9 cellular contexts compared by ENCODE assay signal in the genomic region with DNA sequence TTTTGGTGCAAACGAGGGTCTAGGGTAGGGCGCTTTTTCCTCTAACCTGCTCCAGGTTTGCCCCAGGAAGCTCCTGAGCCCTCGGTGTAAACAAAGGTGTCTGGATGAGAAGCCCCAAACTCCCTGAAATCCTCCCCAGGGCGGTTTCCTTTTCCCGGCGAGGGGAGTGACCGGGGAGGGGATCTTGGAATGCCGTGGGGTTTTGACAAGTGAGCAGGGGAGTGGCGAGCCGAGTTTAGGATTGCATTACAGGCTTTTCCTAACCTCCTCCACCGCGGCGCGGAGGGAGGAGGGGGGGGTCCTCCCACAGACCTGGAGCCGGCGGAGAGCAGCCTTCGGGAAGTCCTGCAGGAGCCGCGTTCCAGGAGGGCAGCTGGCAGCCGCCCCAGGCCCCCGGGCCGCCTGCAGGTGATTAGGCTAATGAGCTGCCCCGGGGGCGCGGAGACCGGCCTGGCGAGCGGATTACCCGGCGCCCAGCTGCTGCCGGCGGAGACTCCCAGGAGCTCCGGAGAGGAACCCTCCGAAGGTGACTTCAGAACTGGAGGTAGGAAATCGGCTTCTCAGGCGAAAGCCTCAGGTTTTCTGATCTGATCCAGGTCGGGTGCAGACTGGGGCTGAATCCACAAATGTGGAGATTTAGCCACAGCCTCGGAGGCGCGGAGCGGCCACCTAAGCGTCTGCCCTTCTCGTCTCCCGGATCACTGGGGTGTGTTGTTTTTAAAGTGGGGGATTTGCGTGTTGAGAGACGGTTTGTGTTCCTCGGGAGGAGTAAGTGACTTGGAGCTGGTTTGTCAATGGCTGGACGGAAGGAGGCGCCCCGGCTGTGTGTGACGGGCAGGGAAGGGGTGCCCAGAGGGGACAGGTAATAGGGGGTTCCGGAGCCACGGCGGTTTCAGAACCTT.
DNase-seq lines count a peak whose midpoint lies in the region; ATAC-seq, FAIRE-seq and TF ChIP-seq lines count a peak whose summit lies in the region.
"Had no signal": no experiment of that assay in that cellular context is flagged by ENCODE, and none has a peak within 500 bp of the region (broad histone marks: within the 10 kb centered on the region; RNA-seq: fewer than 3 reads in every experiment).

No MANE protein-coding gene starts in this region.

- peak overlapping the region; percentile 83 for H3K9ac ChIP-seq in astrocyte (ENCODE audit: low read length)

- no peaks in the 10 kb centered on the region for H3K36me3 ChIP-seq in CD8-positive, alpha-beta T cell (ENCODE audit: insufficient read depth, low read length)
- no peaks in the 10 kb centered on the region for H3K36me3 ChIP-seq in astrocyte (ENCODE audit: insufficient read depth, low read length)

- H3K4me3 Mint-ChIP-seq in CD8-positive, alpha-beta T cell, result peak overlapping the region; percentile 80
- H3K4me3 Mint-ChIP-seq in astrocyte (ENCODE audit: unreplicated experiment) (peak overlapping the region; percentile 95), progenitor cell of endocrine pancreas (ENCODE audit: low read depth) (peak overlapping the region; percentile 81)

- no peak for TF ChIP-seq CTCF in CD8-positive, alpha-beta T cell (IDR thresholded peaks at IDR 0.05)
- TF ChIP-seq CTCF in astrocyte (IDR thresholded peaks at IDR 0.05; ENCODE audit: insufficient read depth, low read depth, low read length), result peak; percentile 15
- no peak for TF ChIP-seq CTCF in progenitor cell of endocrine pancreas (IDR thresholded peaks at IDR 0.05; ENCODE audit: unreplicated experiment)

- H3K9me3 ChIP-seq in CD8-positive, alpha-beta T cell (ENCODE audit: low read length), result no peaks in the 10 kb centered on the region
- H3K9me3 ChIP-seq in astrocyte (ENCODE audit: insufficient read depth, low read depth, low read length), result peaks cover 4% of the 10 kb centered on the region

- H3K27ac ChIP-seq in CD8-positive, alpha-beta T cell (ENCODE audit: low read depth, low read length), result no peak overlapping the region
- H3K27ac ChIP-seq in astrocyte (ENCODE audit: low read depth, low read length), result no peak overlapping the region

- H3K4me1 ChIP-seq in CD8-positive, alpha-beta T cell (ENCODE audit: insufficient read depth, low read length), result peaks cover 15% of the 10 kb centered on the region
- peaks cover 21% of the 10 kb centered on the region for H3K4me1 ChIP-seq in astrocyte (ENCODE audit: insufficient read depth, low read length)

- H3K4me2 ChIP-seq in astrocyte (ENCODE audit: low read length), result peak overlapping the region; percentile 100

- H3K9me3 Mint-ChIP-seq in CD8-positive, alpha-beta T cell, result peaks cover 12% of the 10 kb centered on the region
- H3K9me3 Mint-ChIP-seq in astrocyte (ENCODE audit: unreplicated experiment), result peaks cover 8% of the 10 kb centered on the region
- peaks cover 12% of the 10 kb centered on the region for H3K9me3 Mint-ChIP-seq in progenitor cell of endocrine pancreas (ENCODE audit: low read depth)

- no peaks in the 10 kb centered on the region for H3K27me3 ChIP-seq in CD8-positive, alpha-beta T cell (ENCODE audit: insufficient read depth, low read length)
- no peaks in the 10 kb centered on the region for H3K27me3 ChIP-seq in astrocyte (ENCODE audit: insufficient read depth, low read length)

- no peak for FAIRE-seq in astrocyte (lab: Jason Lieb, UNC)

- peaks cover 11% of the 10 kb centered on the region for H3K36me3 Mint-ChIP-seq in CD8-positive, alpha-beta T cell
- H3K36me3 Mint-ChIP-seq in astrocyte (ENCODE audit: low read depth, unreplicated experiment) (peaks cover 12% of the 10 kb centered on the region), progenitor cell of endocrine pancreas (ENCODE audit: insufficient read depth) (peaks cover 7% of the 10 kb centered on the region)

- H2AFZ ChIP-seq in astrocyte (ENCODE audit: low read depth, low read length), result peak overlapping the region; percentile 95

- intact Hi-C loops in CD8-positive, alpha-beta T cell (cut with DNase I, micrococcal nuclease), result loop anchor here in 1 of 2 experiments (1.0 to 10.0 kb wide), 3 partner anchors 12 to 238 kb away; no protein-coding TSS in a partner anchor

- CTCF ChIA-PET in CD8-positive, alpha-beta T cell (lab: Charles Lee), result interaction anchor here (0.8 to 2.7 kb wide), 9 partner anchors 12 to 238 kb away, joined by 3 to 21 read pairs (median 4); no protein-coding TSS in a partner anchor

- no peaks in the 10 kb centered on the region for H3K79me2 ChIP-seq in astrocyte (ENCODE audit: insufficient read depth, low read length)

- H3K27ac Mint-ChIP-seq in CD8-positive, alpha-beta T cell, result peak overlapping the region; percentile 64
- H3K27ac Mint-ChIP-seq in astrocyte (ENCODE audit: unreplicated experiment), result peak overlapping the region; percentile 64
- peak overlapping the region; percentile 65 for H3K27ac Mint-ChIP-seq in progenitor cell of endocrine pancreas

- ATAC-seq in CD8-positive, alpha-beta T cell, result peak; percentile 31
- ATAC-seq: HCT116 had no signal

- POLR2A ChIA-PET in CD8-positive, alpha-beta T cell (lab: Charles Lee), result interaction anchor here (0.6 to 3.8 kb wide), 2 partner anchors 12 to 240 kb away, joined by 3 to 24 read pairs; no protein-coding TSS in a partner anchor

- peak in 2 of 7 experiments; percentile 39 to 68 for DNase-seq in CD8-positive, alpha-beta T cell
- peak; percentile 81 for DNase-seq in NCI-H524 treated with DMSO at 0.1 percent for 48 hours (lab: John Stamatoyannopoulos, UW)
- peak; percentile 47 for DNase-seq in astrocyte (ENCODE audit: low read depth)
- DNase-seq in hepatic stellate cell (ENCODE audit: low spot score), result peak; percentile 17
- peak; percentile 43 for DNase-seq in progenitor cell of endocrine pancreas (ENCODE audit: low spot score, unreplicated experiment)
- no peak for DNase-seq in NCI-H510A (lab: John Stamatoyannopoulos, UW)
- DNase-seq in NCI-H2107 treated with DMSO at 0.1 percent for 48 hours (lab: John Stamatoyannopoulos, UW; ENCODE audit: unreplicated experiment), result no peak
- DNase-seq in NOMO-1 (lab: John Stamatoyannopoulos, UW; ENCODE audit: unreplicated experiment in 2 of 2), result no peak

- peaks cover 27% of the 10 kb centered on the region for H3K4me1 Mint-ChIP-seq in CD8-positive, alpha-beta T cell (ENCODE audit: low read depth)
- H3K4me1 Mint-ChIP-seq in astrocyte (ENCODE audit: low read depth, unreplicated experiment) (peaks cover 10% of the 10 kb centered on the region), progenitor cell of endocrine pancreas (ENCODE audit: low read depth) (peaks cover 18% of the 10 kb centered on the region)

- H3K4me3 ChIP-seq in CD8-positive, alpha-beta T cell (ENCODE audit: low read depth, low read length), result peak overlapping the region; percentile 63
- H3K4me3 ChIP-seq in astrocyte (ENCODE audit: insufficient read depth, low read depth, low read length), result peak overlapping the region; percentile 81

- peaks cover 21% of the 10 kb centered on the region for H3K27me3 Mint-ChIP-seq in CD8-positive, alpha-beta T cell (ENCODE audit: low read depth)
- H3K27me3 Mint-ChIP-seq in astrocyte (ENCODE audit: low read depth, unreplicated experiment) (no peaks in the 10 kb centered on the region), progenitor cell of endocrine pancreas (peaks cover 19% of the 10 kb centered on the region)

- H4K20me1 ChIP-seq in astrocyte (ENCODE audit: insufficient read depth, low read length), result no peaks in the 10 kb centered on the region

Comparison
In these comparisons a context has a peak if more than half of its experiments do, and no peak if none do; other contexts are left out.
1. DNase-seq: peak in NCI-H524 treated with DMSO at 0.1 percent for 48 hours (single experiment), astrocyte (single experiment), hepatic stellate cell (single experiment) and progenitor cell of endocrine pancreas (single experiment); none in NCI-H510A (single experiment), NCI-H2107 treated with DMSO at 0.1 percent for 48 hours (single experiment) and NOMO-1 (0 of 2).
2. Peak in every context shown above with its lines, with median percentiles within 50 percentile points of each other: H3K27ac Mint-ChIP-seq and H3K4me3 Mint-ChIP-seq.